Comparison of ENCODE assay signal across 21 cellular contexts in the genomic region with DNA sequence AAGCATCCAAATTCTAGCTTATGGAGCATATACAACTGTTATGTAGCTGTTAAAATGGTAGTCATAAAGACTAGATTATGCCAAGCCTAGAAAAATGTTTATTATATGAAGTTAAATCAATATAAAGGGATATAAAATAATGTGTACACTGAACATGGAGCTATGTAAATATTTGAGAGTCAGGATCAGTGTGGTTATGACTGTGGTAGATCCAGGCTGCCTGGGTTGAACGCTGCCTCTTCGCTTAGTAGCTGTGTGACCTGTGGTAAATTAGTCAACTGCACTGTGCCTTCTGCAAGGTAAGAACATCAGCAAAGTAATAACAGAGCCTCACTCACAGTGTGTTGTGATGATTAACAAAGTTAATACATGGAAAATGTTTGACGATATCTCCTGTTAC.
"Had no signal": no experiment of that assay in that cellular context is flagged by ENCODE, and none has a peak within 500 bp of the region (broad histone marks: within the 10 kb centered on the region; RNA-seq: fewer than 3 reads in every experiment).

No MANE protein-coding gene starts in this region.

- H3K4me3 ChIP-seq: cardiac muscle cell, SJSA1 had no signal

- H3K27ac ChIP-seq: brain microvascular endothelial cell, cardiac muscle cell, SJSA1 had no signal

- H3K27me3 ChIP-seq: brain microvascular endothelial cell, cardiac muscle cell, SJSA1 had no signal

- ATAC-seq: activated CD4-positive, CD25-positive, alpha-beta regulatory T cell treated with anti-CD3 and anti-CD28 coated beads, Interleukin-2, amount 50 U/mL, for 24 hours; activated CD8-positive, alpha-beta T cell treated with anti-CD3 and anti-CD28 coated beads for 36 hours; activated T-cell treated with anti-CD3 and anti-CD28 coated beads, Interleukin-2, amount 50 U/mL, for 72 hours had no signal

- H3K36me3 Mint-ChIP-seq: activated naive CD4-positive, alpha-beta T cell treated with anti-CD3 and anti-CD28 coated beads, Interleukin-2, amount 10 ng/mL, durations not matched to agents 7 days and 5 days; activated naive CD8-positive, alpha-beta T cell treated with anti-CD3 and anti-CD28 coated beads for 36 hours had no signal

- FAIRE-seq: RCC 7860 had no signal

- H3K4me3 Mint-ChIP-seq: activated CD8-positive, alpha-beta T cell treated with anti-CD3 and anti-CD28 coated beads for 36 hours; activated naive CD4-positive, alpha-beta T cell treated with anti-CD3 and anti-CD28 coated beads, Interleukin-2, amount 10 ng/mL, durations not matched to agents 7 days and 5 days; activated naive CD8-positive, alpha-beta T cell treated with anti-CD3 and anti-CD28 coated beads for 36 hours; activated T-cell treated with anti-CD3 and anti-CD28 coated beads, Interleukin-2, amount 50 U/mL, for 72 hours had no signal

- H3K27ac Mint-ChIP-seq: activated CD8-positive, alpha-beta T cell treated with anti-CD3 and anti-CD28 coated beads for 36 hours; activated naive CD4-positive, alpha-beta T cell treated with anti-CD3 and anti-CD28 coated beads, Interleukin-2, amount 10 ng/mL, durations not matched to agents 7 days and 5 days; activated naive CD8-positive, alpha-beta T cell treated with anti-CD3 and anti-CD28 coated beads for 36 hours; activated T-cell treated with anti-CD3 and anti-CD28 coated beads, Interleukin-2, amount 50 U/mL, for 72 hours; activated T-helper 2 cell treated with anti-CD3 and anti-CD28 coated beads, Interferon-gamma antibody, Interleukin-2, Interleukin-4, amounts not matched to agents 10 μg/mL and 5 μg/mL and 100 μg/mL, durations not matched to agents 14 hours and 24 hours and 36 hours had no signal

- DNase-seq: activated CD4-positive, alpha-beta T cell treated with anti-CD3 and anti-CD28 coated beads for 4 hours; activated CD8-positive, alpha-beta memory T cell treated with anti-CD3 and anti-CD28 coated beads, Interleukin-2, amount 50 U/mL, for 4 hours; activated CD8-positive, alpha-beta T cell treated with anti-CD3 and anti-CD28 coated beads for 36 hours; activated gamma-delta T cell treated with Interleukin-2 at 50 U/mL for 16 hours; activated naive CD4-positive, alpha-beta T cell treated with anti-CD3 and anti-CD28 coated beads, Interleukin-2, amount 10 ng/mL, durations not matched to agents 7 days and 5 days; activated naive CD8-positive, alpha-beta T cell treated with anti-CD3 and anti-CD28 coated beads for 36 hours; activated T-cell treated with anti-CD3 and anti-CD28 coated beads, Interleukin-2, amount 50 U/mL, for 72 hours; brain microvascular endothelial cell; MM.1S; NCI-H1105; NCI-H1436; NCI-H1694 treated with DMSO at 0.1 percent for 48 hours; NCI-H2029 treated with DMSO at 0.1 percent for 48 hours; NCI-H510A treated with DMSO at 0.1 percent for 48 hours; SHP77; T-helper 1 cell had no signal

- H3K9me3 ChIP-seq: SJSA1 had no signal

- H3K9me3 Mint-ChIP-seq: activated T-helper 2 cell treated with anti-CD3 and anti-CD28 coated beads, Interferon-gamma antibody, Interleukin-2, Interleukin-4, amounts not matched to agents 10 μg/mL and 5 μg/mL and 100 μg/mL, durations not matched to agents 14 hours and 24 hours and 36 hours had no signal

- H3K27me3 Mint-ChIP-seq: activated naive CD4-positive, alpha-beta T cell treated with anti-CD3 and anti-CD28 coated beads, Interleukin-2, amount 10 ng/mL, durations not matched to agents 7 days and 5 days had no signal

- H3K4me1 Mint-ChIP-seq: activated naive CD4-positive, alpha-beta T cell treated with anti-CD3 and anti-CD28 coated beads, Interleukin-2, amount 10 ng/mL, durations not matched to agents 7 days and 5 days; activated naive CD8-positive, alpha-beta T cell treated with anti-CD3 and anti-CD28 coated beads for 36 hours had no signal
